7 cellular contexts compared by ENCODE assay signal in genomic region chr11:65870706-65871681, GRCh38. TPM values are rescaled to one million over a fixed set of nuclear protein-coding genes. Genes with fewer than 3 reads are reported as not detected.
DNase-seq lines count a peak whose midpoint lies in the region; FAIRE-seq and TF ChIP-seq lines count a peak whose summit lies in the region.
"Had no signal": no experiment of that assay in that cellular context is flagged by ENCODE, and none has a peak within 500 bp of the region (broad histone marks: within the 10 kb centered on the region; RNA-seq: fewer than 3 reads in every experiment).

No MANE protein-coding gene starts in this region.

- peak overlapping the region; percentile 85 for H3K4me3 Mint-ChIP-seq in neural crest cell

- TF ChIP-seq POLR2A in GM12891 (IDR thresholded peaks at IDR 0.05; ENCODE audit: low read depth, low read length), result no peak; the same call in 1 of the 2 replicates

- peak overlapping the region; percentile 92 to 99 for H3K27ac ChIP-seq in ascending aorta

- TF ChIP-seq CTCF in ascending aorta (IDR thresholded peaks at IDR 0.05) (no peak), neural crest cell (conservative IDR thresholded peaks at IDR 0.05) (no peak)

- intact Hi-C loops in ascending aorta (cut with DNase I), result no loop called here

- peak overlapping the region; percentile 19 for H3K27ac Mint-ChIP-seq in neural crest cell (ENCODE audit: unreplicated experiment)

- H3K4me1 ChIP-seq in ascending aorta, result peaks cover 3 to 17% of the 10 kb centered on the region in 2 donors

- peak overlapping the region in 1 of 2 donors; percentile 92 for H3K4me3 ChIP-seq in ascending aorta

- H3K27me3 Mint-ChIP-seq in neural crest cell (ENCODE audit: low read depth), result peaks cover 4% of the 10 kb centered on the region

- H3K9me3 ChIP-seq in ascending aorta, result no peaks in the 10 kb centered on the region

- FAIRE-seq in GM12891 (lab: Jason Lieb, UNC), result peak; percentile 38

- peaks cover 3% of the 10 kb centered on the region for H3K36me3 Mint-ChIP-seq in neural crest cell (ENCODE audit: low read depth)

- H3K27me3 ChIP-seq in ascending aorta, result no peaks in the 10 kb centered on the region

- peaks cover 38% of the 10 kb centered on the region for H3K4me1 Mint-ChIP-seq in neural crest cell

- no peaks in the 10 kb centered on the region for H3K9me3 Mint-ChIP-seq in neural crest cell

- DNase-seq in GM12891 (ENCODE audit: insufficient read length, low spot score), result no peak
- DNase-seq in ascending aorta (ENCODE audit: low spot score in 2 of 2), result no peak
- DNase-seq in neural crest cell (ENCODE audit: low read depth, low spot score), result no peak
- no peak for DNase-seq in NCI-H2171 treated with DMSO at 0.1 percent for 48 hours (lab: John Stamatoyannopoulos, UW)
- DNase-seq in DMS 273 treated with DMSO at 0.1 percent for 48 hours (lab: John Stamatoyannopoulos, UW), result no peak
- DNase-seq in DMS114 treated with DMSO at 0.1 percent for 48 hours (lab: John Stamatoyannopoulos, UW; ENCODE audit: unreplicated experiment), result no peak
- DNase-seq: stimulated activated CD4-positive, alpha-beta T cell treated with anti-CD3 and anti-CD28 coated beads, Interleukin-4, amount 100 ng/mL, for 4 hours had no signal

- peaks cover 19 to 36% of the 10 kb centered on the region in 2 donors for H3K36me3 ChIP-seq in ascending aorta

TF ChIP-seq in GM12891, 5 proteins besides CTCF, POLR2A, EP300 and RAD21:
- TF ChIP-seq SPI1 (IDR thresholded peaks at IDR 0.05; ENCODE audit: low read depth, low read length), result no peak
- no peak; the same call in 1 of the 2 replicates for TF ChIP-seq POLR2AphosphoS5 (IDR thresholded peaks at IDR 0.05; ENCODE audit: low read depth, low read length)
- no peak for TF ChIP-seq PAX5 (IDR thresholded peaks at IDR 0.05; ENCODE audit: insufficient read depth, low read length, severe bottlenecking)
- no peak for TF ChIP-seq POU2F2 (IDR thresholded peaks at IDR 0.05; ENCODE audit: low read depth, low read length)
- no peak for TF ChIP-seq TAF1 (IDR thresholded peaks at IDR 0.05; ENCODE audit: low read depth, low read length)

RNA-seq across cellular contexts. Expression of gene EFEMP2, which starts 1.6 kb away (rescaled TPM):
- polyA plus RNA-seq in GM12891 (2012; ENCODE audit: low read depth, missing spikeins), result 4.7 TPM
- 92.8 TPM for total RNA-seq in ascending aorta
- 36.0 and 38.0 TPM in 2 replicates for total RNA-seq in neural crest cell

RNA-seq across cellular contexts. Expression of gene CTSW, which starts 8.6 kb away (rescaled TPM):
- polyA plus RNA-seq in GM12891 (2012; ENCODE audit: low read depth, missing spikeins), result 3.3 TPM
- not detected for total RNA-seq in ascending aorta
- total RNA-seq in neural crest cell, result not detected in 2 replicates

RNA-seq across cellular contexts. Expression of gene MUS81, which starts 10.8 kb away (rescaled TPM):
- polyA plus RNA-seq in GM12891 (2012; ENCODE audit: low read depth, missing spikeins), result 49.9 TPM
- total RNA-seq in ascending aorta (45.0 TPM), neural crest cell (63.8 and 73.5 TPM in 2 replicates)

RNA-seq across cellular contexts. Expression of gene CFL1, which starts 13.0 kb away (rescaled TPM):
- polyA plus RNA-seq in GM12891 (2012; ENCODE audit: low read depth, missing spikeins), result 899 TPM
- total RNA-seq in ascending aorta, result 974 TPM
- 1,357 and 1,437 TPM in 2 replicates for total RNA-seq in neural crest cell

RNA-seq across cellular contexts. Expression of gene FIBP, which starts 17.3 kb away (rescaled TPM):
- polyA plus RNA-seq in GM12891 (2012; ENCODE audit: low read depth, missing spikeins), result 90.9 TPM
- total RNA-seq in ascending aorta (57.2 TPM), neural crest cell (88.1 and 90.0 TPM in 2 replicates)
